In genomic region chr10:69142983-69143382, GRCh38 we compare ENCODE assay signal across 21 cellular contexts.
"Had no signal": no experiment of that assay in that cellular context is flagged by ENCODE, and none has a peak within 500 bp of the region (broad histone marks: within the 10 kb centered on the region; RNA-seq: fewer than 3 reads in every experiment).

No MANE protein-coding gene starts in this region.

- H3K9me3 ChIP-seq: right lobe of liver, testis, upper lobe of left lung had no signal

- DNase-seq: activated CD4-positive, alpha-beta T cell treated with anti-CD3 and anti-CD28 coated beads, Interleukin-2, amount 10 ng/mL, durations not matched to agents 24 days and 14 days; activated CD4-positive, CD25-positive, alpha-beta regulatory T cell; activated CD8-positive, alpha-beta T cell treated with anti-CD3 and anti-CD28 coated beads, Interleukin-2, amount 10 ng/mL, durations not matched to agents 7 days and 5 days; activated effector memory CD4-positive, alpha-beta T cell treated with Interleukin-2 at 50 U/mL for 16 hours; activated naive CD4-positive, alpha-beta T cell treated with anti-CD3 and anti-CD28 coated beads, Interleukin-2, amount 10 ng/mL, durations not matched to agents 7 days and 5 days; activated T-cell treated with anti-CD3 and anti-CD28 coated beads, Interleukin-2, amount 50 U/mL, for 4 hours; dermis blood vessel endothelial cell; foreskin keratinocyte; hippocampal formation; midbrain; right lobe of liver; stimulated activated CD4-positive, alpha-beta T cell treated with anti-CD3 and anti-CD28 coated beads, Interleukin-4, amount 100 ng/mL, for 4 hours; T-helper 1 cell; T1000; testis; upper lobe of left lung had no signal

- H3K9ac ChIP-seq: parathyroid adenoma had no signal

- H3K27me3 ChIP-seq: foreskin keratinocyte, right lobe of liver, testis, upper lobe of left lung had no signal

- ATAC-seq: activated CD8-positive, alpha-beta T cell treated with anti-CD3 and anti-CD28 coated beads, Interleukin-2, amount 10 ng/mL, durations not matched to agents 7 days and 5 days; activated T-cell treated with anti-CD3 and anti-CD28 coated beads, Interleukin-2, amount 50 U/mL, for 4 hours; foreskin keratinocyte; left lobe of liver; right lobe of liver; SK-N-SH treated with all-trans-retinoic acid at 6 μM for 48 hours; stimulated activated memory B cell treated with anti-CD40 and anti-IgM and Interleukin-4, amounts not matched to agents 10 μg/mL and 1 μg/mL and 100 μg/mL, for 72 hours had no signal

- H3K4me3 ChIP-seq: lung, right lobe of liver, testis, upper lobe of left lung had no signal

- H3K4me3 Mint-ChIP-seq: activated CD4-positive, alpha-beta T cell treated with anti-CD3 and anti-CD28 coated beads, Interleukin-2, amount 10 ng/mL, durations not matched to agents 24 days and 14 days; activated CD8-positive, alpha-beta T cell treated with anti-CD3 and anti-CD28 coated beads, Interleukin-2, amount 10 ng/mL, durations not matched to agents 7 days and 5 days; activated naive CD4-positive, alpha-beta T cell treated with anti-CD3 and anti-CD28 coated beads, Interleukin-2, amount 10 ng/mL, durations not matched to agents 7 days and 5 days; activated T-cell treated with anti-CD3 and anti-CD28 coated beads, Interleukin-2, amount 50 U/mL, for 4 hours; stimulated activated memory B cell treated with anti-CD40 and anti-IgM and Interleukin-4, amounts not matched to agents 10 μg/mL and 1 μg/mL and 100 μg/mL, for 72 hours had no signal

- H3K9me3 Mint-ChIP-seq: activated CD4-positive, alpha-beta T cell treated with anti-CD3 and anti-CD28 coated beads, Interleukin-2, amount 10 ng/mL, durations not matched to agents 24 days and 14 days; activated naive CD4-positive, alpha-beta T cell treated with anti-CD3 and anti-CD28 coated beads, Interleukin-2, amount 10 ng/mL, durations not matched to agents 7 days and 5 days; activated T-cell treated with anti-CD3 and anti-CD28 coated beads, Interleukin-2, amount 50 U/mL, for 4 hours; stimulated activated memory B cell treated with anti-CD40 and anti-IgM and Interleukin-4, amounts not matched to agents 10 μg/mL and 1 μg/mL and 100 μg/mL, for 72 hours had no signal

- H3K27me3 Mint-ChIP-seq: activated CD4-positive, alpha-beta T cell treated with anti-CD3 and anti-CD28 coated beads, Interleukin-2, amount 10 ng/mL, durations not matched to agents 24 days and 14 days; activated naive CD4-positive, alpha-beta T cell treated with anti-CD3 and anti-CD28 coated beads, Interleukin-2, amount 10 ng/mL, durations not matched to agents 7 days and 5 days; stimulated activated memory B cell treated with anti-CD40 and anti-IgM and Interleukin-4, amounts not matched to agents 10 μg/mL and 1 μg/mL and 100 μg/mL, for 72 hours had no signal

- H3K27ac Mint-ChIP-seq: activated CD4-positive, alpha-beta T cell treated with anti-CD3 and anti-CD28 coated beads, Interleukin-2, amount 10 ng/mL, durations not matched to agents 24 days and 14 days; activated CD8-positive, alpha-beta T cell treated with anti-CD3 and anti-CD28 coated beads, Interleukin-2, amount 10 ng/mL, durations not matched to agents 7 days and 5 days; activated naive CD4-positive, alpha-beta T cell treated with anti-CD3 and anti-CD28 coated beads, Interleukin-2, amount 10 ng/mL, durations not matched to agents 7 days and 5 days; stimulated activated memory B cell treated with anti-CD40 and anti-IgM and Interleukin-4, amounts not matched to agents 10 μg/mL and 1 μg/mL and 100 μg/mL, for 72 hours had no signal

- H2AFZ ChIP-seq: parathyroid adenoma had no signal

- H3K4me1 ChIP-seq: foreskin keratinocyte, parathyroid adenoma had no signal

- H3K36me3 ChIP-seq: right lobe of liver had no signal

- H3K27ac ChIP-seq: foreskin keratinocyte, parathyroid adenoma, right lobe of liver, testis, upper lobe of left lung had no signal
